ENCODE assay signal across 8 cellular contexts in the genomic region with DNA sequence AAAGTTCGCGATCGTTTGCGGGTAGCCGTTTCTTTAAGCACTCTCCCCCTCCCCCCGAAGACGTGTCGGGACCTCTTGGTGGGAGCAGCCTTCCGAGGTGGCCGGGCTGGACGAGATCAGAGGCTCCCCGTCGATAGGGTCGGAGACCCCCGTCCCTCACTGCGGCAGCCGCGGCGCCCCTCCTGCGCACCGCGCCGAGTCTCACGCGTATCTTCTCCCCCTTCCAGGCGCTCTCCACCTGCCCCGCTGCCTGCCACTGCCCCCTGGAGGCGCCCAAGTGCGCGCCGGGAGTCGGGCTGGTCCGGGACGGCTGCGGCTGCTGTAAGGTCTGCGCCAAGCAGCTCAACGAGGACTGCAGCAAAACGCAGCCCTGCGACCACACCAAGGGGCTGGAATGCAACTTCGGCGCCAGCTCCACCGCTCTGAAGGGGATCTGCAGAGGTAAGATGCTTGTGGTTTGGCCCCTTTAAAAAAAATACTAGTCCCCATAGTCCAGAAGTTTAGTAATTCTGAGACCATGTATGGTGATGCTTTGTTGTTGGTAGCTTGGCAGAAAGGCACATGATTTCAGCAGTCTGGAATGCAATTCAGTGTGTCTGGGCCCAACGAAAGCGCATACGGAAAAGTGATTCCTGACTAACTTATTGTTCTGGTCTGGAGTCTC. TPM values are rescaled to one million over a fixed set of nuclear protein-coding genes. Genes with fewer than 3 reads are reported as not detected.
DNase-seq lines count a peak whose midpoint lies in the region; ATAC-seq and TF ChIP-seq lines count a peak whose summit lies in the region.

No MANE protein-coding gene starts in this region.

- ATAC-seq in GM18907 (IDR thresholded peaks at IDR 0.05; ENCODE audit: unreplicated experiment): peak; percentile 38

- TF ChIP-seq CTCF in fibroblast of the aortic adventitia (IDR thresholded peaks at IDR 0.05; ENCODE audit: insufficient read depth, low read length) (peak; percentile 69), neural cell (IDR thresholded peaks at IDR 0.05; ENCODE audit: poor library complexity, severe bottlenecking) (peak; percentile 70), vagina (IDR thresholded peaks at IDR 0.05) (peak; percentile 8 to 68 (median 46))

- TF ChIP-seq RAD21 in neural cell (conservative IDR thresholded peaks at IDR 0.05): no peak

- DNase-seq in C1 segment of cervical spinal cord (lab: John Stamatoyannopoulos, UW) (peak in 8 of 14 donors; percentile 7 to 64 (median 24)), NCI-H146 (lab: John Stamatoyannopoulos, UW) (peak; percentile 39), fibroblast of the aortic adventitia (ENCODE audit: low read depth) (peak; percentile 89), vagina (ENCODE audit: extremely low spot score in 2 of 2) (no peak), CD1c-positive myeloid dendritic cell (ENCODE audit: extremely low spot score) (no peak)
- peak; percentile 81 for DNase-seq in activated CD8-positive, alpha-beta memory T cell treated with anti-CD3 and anti-CD28 coated beads, Interleukin-2, amount 50 U/mL, for 48 hours

- intact Hi-C loops in vagina (cut with DNase I): loop anchor here (2.0 kb wide), 1 partner anchor 266 kb away; no protein-coding TSS in a partner anchor

- peak overlapping the region; percentile 97 for H3K4me3 ChIP-seq in fibroblast of the aortic adventitia (ENCODE audit: low read depth, low read length)
- H3K4me3 ChIP-seq in neural cell (ENCODE audit: low read length): peak overlapping the region; percentile 83
- peak overlapping the region; percentile 83 to 90 for H3K4me3 ChIP-seq in vagina

- H3K9ac ChIP-seq in neural cell (ENCODE audit: low read length): peak overlapping the region; percentile 68

- no peaks in the 10 kb centered on the region for H4K20me1 ChIP-seq in neural cell (ENCODE audit: insufficient read depth)

- peak overlapping the region; percentile 77 for H2AFZ ChIP-seq in neural cell (ENCODE audit: low read depth, low read length)

- H3K27ac ChIP-seq in neural cell (ENCODE audit: low read length) (no peak overlapping the region), vagina (peak overlapping the region; percentile 98)

- H3K36me3 ChIP-seq in neural cell (ENCODE audit: insufficient read depth, low read length) (no peaks in the 10 kb centered on the region), vagina (no peaks in the 10 kb centered on the region)

- peaks cover 32% of the 10 kb centered on the region for H3K79me2 ChIP-seq in neural cell (replicated peaks; ENCODE audit: insufficient read depth, low read length)

- H3K4me1 ChIP-seq in vagina: peaks cover 26% of the 10 kb centered on the region

- peak overlapping the region; percentile 27 for H3K4me2 ChIP-seq in neural cell (ENCODE audit: low read length)

- no peaks in the 10 kb centered on the region for H3K9me2 ChIP-seq in neural cell (ENCODE audit: insufficient read depth, low read length)

- H3K27me3 ChIP-seq in neural cell (ENCODE audit: insufficient read depth, low read depth, low read length) (peaks cover 49% of the 10 kb centered on the region), vagina (no peaks in the 10 kb centered on the region)

- H3F3A ChIP-seq in neural cell (ENCODE audit: insufficient read depth, low read length, poor library complexity, severe bottlenecking): no peaks in the 10 kb centered on the region

- no peak for TF ChIP-seq EP300 in neural cell (conservative IDR thresholded peaks at IDR 0.05; ENCODE audit: poor library complexity, severe bottlenecking)

- TF ChIP-seq POLR2A in vagina (IDR thresholded peaks at IDR 0.05): no peak

- H3K9me3 ChIP-seq in neural cell (ENCODE audit: low read length) (no peaks in the 10 kb centered on the region), vagina (no peaks in the 10 kb centered on the region)

TF ChIP-seq in neural cell, 6 proteins besides CTCF, POLR2A, EP300 and RAD21:
- TF ChIP-seq REST (IDR thresholded peaks at IDR 0.05; ENCODE audit: borderline replicate concordance) (no peak), TAF1 (IDR thresholded peaks at IDR 0.05; ENCODE audit: low read depth) (no peak), EZH2 (IDR thresholded peaks at IDR 0.05; ENCODE audit: borderline replicate concordance, insufficient read depth, low read length, poor library complexity, severe bottlenecking) (no peak), MXI1 (conservative IDR thresholded peaks at IDR 0.05; ENCODE audit: poor library complexity, severe bottlenecking) (no peak), SMC3 (conservative IDR thresholded peaks at IDR 0.05; ENCODE audit: poor library complexity) (no peak), POLR2AphosphoS5 (IDR thresholded peaks at IDR 0.05) (no peak)

RNA-seq across cellular contexts. Expression of gene CCN1, which starts 0.7 kb away (rescaled TPM):
- 28.0 and 29.6 TPM in 2 replicates for total RNA-seq in fibroblast of the aortic adventitia (ENCODE audit: low replicate concordance)
- 1.4 and 1.5 TPM in 2 replicates for polyA plus RNA-seq in neural cell
- 1.2 and 2.8 TPM in 2 replicates for polyA minus RNA-seq in neural cell
- 130 TPM for total RNA-seq in vagina

Comparison
In these comparisons a context has a peak if more than half of its experiments do, and no peak if none do; other contexts are left out.
1. DNase-seq: peak in C1 segment of cervical spinal cord (8 of 14), NCI-H146 (single experiment), activated CD8-positive, alpha-beta memory T cell treated with anti-CD3 and anti-CD28 coated beads, Interleukin-2, amount 50 U/mL, for 48 hours (single experiment) and fibroblast of the aortic adventitia (single experiment); none in vagina (0 of 2) and CD1c-positive myeloid dendritic cell (single experiment).
2. Peak in every context shown above with its lines, with median percentiles within 50 percentile points of each other: H3K4me3 ChIP-seq and CTCF ChIP-seq.